ENCODE assay signal across 8 cellular contexts in genomic region chr17:48804936-48805411, GRCh38. TPM values are rescaled to one million over a fixed set of nuclear protein-coding genes. Genes with fewer than 3 reads are reported as not detected.
DNase-seq lines count a peak whose midpoint lies in the region; ATAC-seq and TF ChIP-seq lines count a peak whose summit lies in the region.

No MANE protein-coding gene starts in this region.

- H3K4me1 ChIP-seq in Panc1 (ENCODE audit: control insufficient read depth, insufficient read depth, low read length) (peaks cover 3% of the 10 kb centered on the region; the same call in 1 of the 2 replicates), neuronal stem cell (ENCODE audit: control insufficient read depth in 2 of 2, insufficient read depth in 1 of 2, low read depth in 1 of 2, low read length in 2 of 2) (no peaks in the 10 kb centered on the region), suprapubic skin (peaks cover 8% of the 10 kb centered on the region)

- no TSS peak for BruUV-seq in Panc1 (replicated peaks; lab: Mats Ljungman, UMichigan)

- no peaks in the 10 kb centered on the region for H3K79me1 ChIP-seq in neuronal stem cell (ENCODE audit: low read depth, low read length)

- POLR2A ChIA-PET in Panc1 (lab: Charles Lee): no interaction called here

- H3K27me3 ChIP-seq in Panc1 (ENCODE audit: control insufficient read depth, insufficient read depth, low read length) (no peaks in the 10 kb centered on the region; the same call in 1 of the 2 replicates), neuronal stem cell (ENCODE audit: control insufficient read depth in 3 of 3, insufficient read depth in 3 of 3, low read depth in 1 of 3, low read length in 3 of 3) (peaks cover 0 to 44% (median 0%) of the 10 kb centered on the region in 3 experiments), suprapubic skin (peaks cover 7% of the 10 kb centered on the region)

- intact Hi-C loops in Panc1 (cut with micrococcal nuclease; ENCODE audit: unreplicated experiment): loop anchor here (1.0 to 10.0 kb wide), 2 partner anchors 73 to 230 kb away; no protein-coding TSS in a partner anchor

- H3K27ac ChIP-seq in Panc1 (ENCODE audit: low read length) (no peak overlapping the region), neuronal stem cell (replicated peaks; ENCODE audit: low read length) (no peak overlapping the region), suprapubic skin (no peak overlapping the region)

- H3K4me1 Mint-ChIP-seq in activated T-cell treated with anti-CD3 and anti-CD28 coated beads, Interleukin-2, amount 50 U/mL, for 4 hours (ENCODE audit: low read depth): peaks cover 2% of the 10 kb centered on the region

- H2AK5ac ChIP-seq in neuronal stem cell (ENCODE audit: low read depth, low read length): no peak overlapping the region

- no peak overlapping the region for H2AFZ ChIP-seq in neuronal stem cell (ENCODE audit: low read length)

- H2BK12ac ChIP-seq in neuronal stem cell (ENCODE audit: low read length): no peak overlapping the region

- H3K4me3 ChIP-seq in Panc1 (ENCODE audit: low read depth in 2 of 2, low read length in 2 of 2): no peak overlapping the region
- no peak overlapping the region for H3K4me3 ChIP-seq in fibroblast of pulmonary artery (replicated peaks; ENCODE audit: low read depth, low read length)
- no peak overlapping the region for H3K4me3 ChIP-seq in neuronal stem cell (ENCODE audit: low read length in 2 of 2)
- no peak overlapping the region for H3K4me3 ChIP-seq in suprapubic skin

- ATAC-seq in Panc1: peak; percentile 97
- peak; percentile 93 to 95 for ATAC-seq in activated T-cell treated with anti-CD3 and anti-CD28 coated beads, Interleukin-2, amount 50 U/mL, for 4 hours
- ATAC-seq in GM21737 (IDR thresholded peaks at IDR 0.05; ENCODE audit: unreplicated experiment): no peak

- no peak overlapping the region for H3K4me3 Mint-ChIP-seq in activated T-cell treated with anti-CD3 and anti-CD28 coated beads, Interleukin-2, amount 50 U/mL, for 4 hours

- no peak overlapping the region for H4K8ac ChIP-seq in neuronal stem cell (ENCODE audit: low read depth, low read length)

- no peak overlapping the region for H3K14ac ChIP-seq in neuronal stem cell (ENCODE audit: low read length)

- no CpG with 5 or more reads among the region's 9 CpGs for WGBS in neuronal stem cell (ENCODE audit: extremely low coverage in 2 of 2, insufficient read length in 2 of 2, insufficient replicate concordance in 1 of 2), 2 donors
- WGBS in suprapubic skin: 10% methylated on average over 7 of the region's 9 CpGs

- peak; percentile 34 for DNase-seq in COLO668 (lab: John Stamatoyannopoulos, UW; ENCODE audit: unreplicated experiment)
- DNase-seq in HK-2 (ENCODE audit: unreplicated experiment): peak; percentile 79
- DNase-seq in Panc1 (ENCODE audit: low read depth, low spot score): no peak
- peak; percentile 70 for DNase-seq in activated T-cell treated with anti-CD3 and anti-CD28 coated beads, Interleukin-2, amount 50 U/mL, for 4 hours
- DNase-seq in fibroblast of pulmonary artery (ENCODE audit: low read depth): peak; percentile 60
- peak; percentile 75 for DNase-seq in neuronal stem cell (ENCODE audit: low spot score)
- DNase-seq in suprapubic skin (ENCODE audit: low spot score in 2 of 2): peak in 1 of 2 donors; percentile 71

- no peak overlapping the region for H4K91ac ChIP-seq in neuronal stem cell (ENCODE audit: low read depth, low read length, poor library complexity)

- H3K4ac ChIP-seq in neuronal stem cell (ENCODE audit: low read length): no peak overlapping the region

- no peak overlapping the region for H3K18ac ChIP-seq in neuronal stem cell (ENCODE audit: low read length)

- no peak overlapping the region for H2BK15ac ChIP-seq in neuronal stem cell (ENCODE audit: low read length)

- H3K27me3 Mint-ChIP-seq in activated T-cell treated with anti-CD3 and anti-CD28 coated beads, Interleukin-2, amount 50 U/mL, for 4 hours (ENCODE audit: low read depth): peaks cover 21% of the 10 kb centered on the region

- no peaks in the 10 kb centered on the region for H3K36me3 Mint-ChIP-seq in activated T-cell treated with anti-CD3 and anti-CD28 coated beads, Interleukin-2, amount 50 U/mL, for 4 hours (ENCODE audit: insufficient read depth)

- H2BK120ac ChIP-seq in neuronal stem cell (ENCODE audit: low read depth, low read length): no peak overlapping the region

- H2BK5ac ChIP-seq in neuronal stem cell (ENCODE audit: low read length): no peak overlapping the region

- CTCF ChIA-PET in Panc1 (lab: Charles Lee): interaction anchor here (0.5 to 4.9 kb wide), 9 partner anchors 9 to 126 kb away, joined by 3 to 60 read pairs (median 4); no protein-coding TSS in a partner anchor

- H3K36me3 ChIP-seq in Panc1 (ENCODE audit: control insufficient read depth, insufficient read depth, low read length) (no peaks in the 10 kb centered on the region), neuronal stem cell (replicated peaks in 1 of 2; ENCODE audit: control insufficient read depth in 2 of 2, insufficient read depth in 2 of 2, low read length in 2 of 2) (no peaks in the 10 kb centered on the region), suprapubic skin (no peaks in the 10 kb centered on the region)

- TF ChIP-seq POLR2A in suprapubic skin (IDR thresholded peaks at IDR 0.05): no peak

- no peak overlapping the region for H3K4me2 ChIP-seq in neuronal stem cell (ENCODE audit: insufficient read depth, low read length, poor library complexity, severe bottlenecking)

- H3K9ac ChIP-seq in neuronal stem cell (ENCODE audit: low read depth, low read length, poor library complexity): no peak overlapping the region

- in situ Hi-C loops in Panc1 (cut with HindIII; ENCODE audit: low pct_unique_long_range_greater_than_20kb, low sequenced_read_pairs): loop anchor here (5.0 kb wide), 1 partner anchor 68 kb away; no protein-coding TSS in a partner anchor

- TF ChIP-seq CTCF in Panc1 (IDR thresholded peaks at IDR 0.05) (peak; percentile 99), fibroblast of pulmonary artery (IDR thresholded peaks at IDR 0.05; ENCODE audit: low read length, missing control alignments) (peak; percentile 92), suprapubic skin (IDR thresholded peaks at IDR 0.05) (peak; percentile 86 to 89)

- no peak for TF ChIP-seq EP300 in suprapubic skin (IDR thresholded peaks at IDR 0.05)

- H3K23ac ChIP-seq in neuronal stem cell (ENCODE audit: low read depth, low read length, poor library complexity): no peak overlapping the region

- H3K9me3 ChIP-seq in Panc1 (ENCODE audit: control insufficient read depth, insufficient read depth, low read depth, low read length) (no peaks in the 10 kb centered on the region), neuronal stem cell (replicated peaks in 1 of 2; ENCODE audit: control insufficient read depth in 2 of 2, insufficient read depth in 1 of 2, low read depth in 1 of 2, low read length in 2 of 2) (peaks cover 0 to 2% of the 10 kb centered on the region in 2 donors), suprapubic skin (no peaks in the 10 kb centered on the region)

- H3K9me3 Mint-ChIP-seq in activated T-cell treated with anti-CD3 and anti-CD28 coated beads, Interleukin-2, amount 50 U/mL, for 4 hours: no peaks in the 10 kb centered on the region

RNA-seq across cellular contexts. Expression of gene TTLL6, which starts 12.1 kb away (rescaled TPM):
- 2.5 TPM for total RNA-seq in Panc1 (2021; ENCODE audit: unreplicated experiment)
- polyA plus RNA-seq in Panc1 (2012; ENCODE audit: insufficient read length): 5.2 TPM
- not detected for total RNA-seq in activated T-cell treated with anti-CD3 and anti-CD28 coated beads, Interleukin-2, amount 50 U/mL, for 4 hours
- polyA plus RNA-seq in neuronal stem cell (2013, experiment 1 of 2): 0.60 TPM
- 0.43 TPM for polyA plus RNA-seq in neuronal stem cell (2013, experiment 2 of 2)
- total RNA-seq in suprapubic skin: not detected

RNA-seq across cellular contexts. Expression of gene CALCOCO2, which starts 25.9 kb away (rescaled TPM):
- 282 TPM for total RNA-seq in Panc1 (2021; ENCODE audit: unreplicated experiment)
- polyA plus RNA-seq in Panc1 (2012; ENCODE audit: insufficient read length): 227 TPM
- total RNA-seq in activated T-cell treated with anti-CD3 and anti-CD28 coated beads, Interleukin-2, amount 50 U/mL, for 4 hours: 10 to 100 TPM; 34.0 to 45.5 (median 34.3) TPM
- polyA plus RNA-seq in neuronal stem cell (2013, experiment 1 of 2): 26.0 TPM
- polyA plus RNA-seq in neuronal stem cell (2013, experiment 2 of 2): 24.4 TPM
- 100 to 1,000 TPM in 2 of 4 donors, 10 to 100 TPM in 2; 87.2 to 133 (median 102) TPM for total RNA-seq in suprapubic skin
